ENCODE assay signal across 1 cellular context in the genomic region with DNA sequence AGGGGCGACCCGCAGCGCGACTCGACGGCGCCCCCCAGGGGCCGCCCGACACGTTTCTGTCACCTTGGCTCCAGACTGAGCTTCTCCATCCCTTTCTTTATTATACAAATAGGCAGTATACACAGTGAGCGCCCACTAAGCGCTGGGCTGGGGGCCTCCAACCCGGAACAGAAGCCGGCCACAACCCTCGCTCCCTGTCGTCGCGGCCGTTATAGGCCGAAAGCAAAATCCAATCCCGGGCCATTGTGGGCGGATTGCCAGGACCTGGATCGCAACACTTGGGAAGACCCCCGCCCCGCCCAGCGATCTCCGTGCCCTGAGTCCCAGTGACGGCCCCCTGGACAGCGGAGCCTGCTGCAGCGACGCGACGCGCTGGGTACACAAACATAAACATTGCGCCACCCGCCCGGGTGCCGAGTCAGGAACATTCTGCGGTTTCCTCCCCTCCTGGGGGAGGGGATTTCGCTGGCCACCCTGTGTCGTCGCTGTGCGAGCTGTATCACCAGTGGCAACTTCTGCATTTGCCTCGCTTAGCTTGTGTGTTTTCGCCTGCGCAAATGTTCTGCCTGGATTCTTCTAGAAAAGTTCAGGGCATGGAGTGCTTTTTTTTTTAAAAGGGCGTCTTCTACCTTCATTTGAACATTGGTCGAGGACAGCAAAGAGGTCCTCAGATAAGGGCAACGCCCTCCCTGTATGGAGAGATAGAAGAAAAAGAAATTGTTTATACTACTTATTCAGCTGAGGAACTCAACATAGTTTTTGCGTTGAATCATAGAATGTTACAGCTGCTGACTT.
TF ChIP-seq lines count a peak whose summit lies in the region.

No MANE protein-coding gene starts in this region.

TF ChIP-seq in HepG2, 621 proteins besides CTCF, POLR2A, EP300 and RAD21 (continued from another document and continues in another):
- TF ChIP-seq, protein P1, sequence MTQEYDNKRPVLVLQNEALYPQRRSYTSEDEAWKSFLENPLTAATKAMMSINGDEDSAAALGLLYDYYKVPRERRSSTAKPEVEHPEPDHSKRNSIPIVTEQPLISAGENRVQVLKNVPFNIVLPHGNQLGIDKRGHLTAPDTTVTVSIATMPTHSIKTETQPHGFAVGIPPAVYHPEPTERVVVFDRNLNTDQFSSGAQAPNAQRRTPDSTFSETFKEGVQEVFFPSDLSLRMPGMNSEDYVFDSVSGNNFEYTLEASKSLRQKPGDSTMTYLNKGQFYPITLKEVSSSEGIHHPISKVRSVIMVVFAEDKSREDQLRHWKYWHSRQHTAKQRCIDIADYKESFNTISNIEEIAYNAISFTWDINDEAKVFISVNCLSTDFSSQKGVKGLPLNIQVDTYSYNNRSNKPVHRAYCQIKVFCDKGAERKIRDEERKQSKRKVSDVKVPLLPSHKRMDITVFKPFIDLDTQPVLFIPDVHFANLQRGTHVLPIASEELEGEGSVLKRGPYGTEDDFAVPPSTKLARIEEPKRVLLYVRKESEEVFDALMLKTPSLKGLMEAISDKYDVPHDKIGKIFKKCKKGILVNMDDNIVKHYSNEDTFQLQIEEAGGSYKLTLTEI (CRISPR knock-in tag; conservative IDR thresholded peaks at IDR 0.05), result no peak
- TF ChIP-seq, protein P2, sequence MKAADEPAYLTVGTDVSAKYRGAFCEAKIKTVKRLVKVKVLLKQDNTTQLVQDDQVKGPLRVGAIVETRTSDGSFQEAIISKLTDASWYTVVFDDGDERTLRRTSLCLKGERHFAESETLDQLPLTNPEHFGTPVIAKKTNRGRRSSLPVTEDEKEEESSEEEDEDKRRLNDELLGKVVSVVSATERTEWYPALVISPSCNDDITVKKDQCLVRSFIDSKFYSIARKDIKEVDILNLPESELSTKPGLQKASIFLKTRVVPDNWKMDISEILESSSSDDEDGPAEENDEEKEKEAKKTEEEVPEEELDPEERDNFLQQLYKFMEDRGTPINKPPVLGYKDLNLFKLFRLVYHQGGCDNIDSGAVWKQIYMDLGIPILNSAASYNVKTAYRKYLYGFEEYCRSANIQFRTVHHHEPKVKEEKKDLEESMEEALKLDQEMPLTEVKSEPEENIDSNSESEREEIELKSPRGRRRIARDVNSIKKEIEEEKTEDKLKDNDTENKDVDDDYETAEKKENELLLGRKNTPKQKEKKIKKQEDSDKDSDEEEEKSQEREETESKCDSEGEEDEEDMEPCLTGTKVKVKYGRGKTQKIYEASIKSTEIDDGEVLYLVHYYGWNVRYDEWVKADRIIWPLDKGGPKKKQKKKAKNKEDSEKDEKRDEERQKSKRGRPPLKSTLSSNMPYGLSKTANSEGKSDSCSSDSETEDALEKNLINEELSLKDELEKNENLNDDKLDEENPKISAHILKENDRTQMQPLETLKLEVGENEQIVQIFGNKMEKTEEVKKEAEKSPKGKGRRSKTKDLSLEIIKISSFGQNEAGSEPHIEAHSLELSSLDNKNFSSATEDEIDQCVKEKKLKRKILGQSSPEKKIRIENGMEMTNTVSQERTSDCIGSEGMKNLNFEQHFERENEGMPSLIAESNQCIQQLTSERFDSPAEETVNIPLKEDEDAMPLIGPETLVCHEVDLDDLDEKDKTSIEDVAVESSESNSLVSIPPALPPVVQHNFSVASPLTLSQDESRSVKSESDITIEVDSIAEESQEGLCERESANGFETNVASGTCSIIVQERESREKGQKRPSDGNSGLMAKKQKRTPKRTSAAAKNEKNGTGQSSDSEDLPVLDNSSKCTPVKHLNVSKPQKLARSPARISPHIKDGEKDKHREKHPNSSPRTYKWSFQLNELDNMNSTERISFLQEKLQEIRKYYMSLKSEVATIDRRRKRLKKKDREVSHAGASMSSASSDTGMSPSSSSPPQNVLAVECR (CRISPR knock-in tag; IDR thresholded peaks at IDR 0.05; ENCODE audit: borderline replicate concordance), result peak; percentile 81; the same call in 1 of the 2 replicates
- TF ChIP-seq, protein P3, sequence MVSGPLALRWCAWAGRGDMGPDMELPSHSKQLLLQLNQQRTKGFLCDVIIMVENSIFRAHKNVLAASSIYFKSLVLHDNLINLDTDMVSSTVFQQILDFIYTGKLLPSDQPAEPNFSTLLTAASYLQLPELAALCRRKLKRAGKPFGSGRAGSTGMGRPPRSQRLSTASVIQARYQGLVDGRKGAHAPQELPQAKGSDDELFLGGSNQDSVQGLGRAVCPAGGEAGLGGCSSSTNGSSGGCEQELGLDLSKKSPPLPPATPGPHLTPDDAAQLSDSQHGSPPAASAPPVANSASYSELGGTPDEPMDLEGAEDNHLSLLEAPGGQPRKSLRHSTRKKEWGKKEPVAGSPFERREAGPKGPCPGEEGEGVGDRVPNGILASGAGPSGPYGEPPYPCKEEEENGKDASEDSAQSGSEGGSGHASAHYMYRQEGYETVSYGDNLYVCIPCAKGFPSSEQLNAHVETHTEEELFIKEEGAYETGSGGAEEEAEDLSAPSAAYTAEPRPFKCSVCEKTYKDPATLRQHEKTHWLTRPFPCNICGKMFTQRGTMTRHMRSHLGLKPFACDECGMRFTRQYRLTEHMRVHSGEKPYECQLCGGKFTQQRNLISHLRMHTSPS (CRISPR knock-in tag; IDR thresholded peaks at IDR 0.05; ENCODE audit: low read depth), result peak; percentile 79; the same call in 1 of the 2 replicates
- TF ChIP-seq ZBTB7A (CRISPR knock-in tag; IDR thresholded peaks at IDR 0.05), result peak; percentile 96
- TF ChIP-seq NR1H2 (CRISPR knock-in tag; IDR thresholded peaks at IDR 0.05; ENCODE audit: borderline replicate concordance, low read depth), result no peak
- TF ChIP-seq CHD2 (IDR thresholded peaks at IDR 0.05; ENCODE audit: low read depth, low read length), result peak; percentile 64; the same call in 1 of the 2 replicates
- TF ChIP-seq, protein P4, sequence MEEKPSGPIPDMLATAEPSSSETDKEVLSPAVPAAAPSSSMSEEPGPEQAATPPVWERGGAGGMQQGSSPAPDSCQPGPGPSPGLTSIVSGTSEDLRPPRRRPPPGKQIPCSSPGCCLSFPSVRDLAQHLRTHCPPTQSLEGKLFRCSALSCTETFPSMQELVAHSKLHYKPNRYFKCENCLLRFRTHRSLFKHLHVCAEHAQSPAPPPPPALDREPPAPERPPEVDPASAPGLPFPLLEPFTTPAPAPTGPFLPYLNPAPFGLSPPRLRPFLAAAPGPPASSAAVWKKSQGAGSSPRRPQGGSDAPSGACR (CRISPR knock-in tag; IDR thresholded peaks at IDR 0.05), result peak; percentile 85; the same call in 1 of the 2 replicates
- TF ChIP-seq, protein P5, sequence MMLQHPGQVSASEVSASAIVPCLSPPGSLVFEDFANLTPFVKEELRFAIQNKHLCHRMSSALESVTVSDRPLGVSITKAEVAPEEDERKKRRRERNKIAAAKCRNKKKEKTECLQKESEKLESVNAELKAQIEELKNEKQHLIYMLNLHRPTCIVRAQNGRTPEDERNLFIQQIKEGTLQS (CRISPR knock-in tag; IDR thresholded peaks at IDR 0.05), result peak; percentile 86
- peak; percentile 83 for TF ChIP-seq PPARG (CRISPR knock-in tag; conservative IDR thresholded peaks at IDR 0.05)
- peak; percentile 72 for TF ChIP-seq AGO1 (IDR thresholded peaks at IDR 0.05; ENCODE audit: low read depth, low read length, poor library complexity, severe bottlenecking)
- TF ChIP-seq, protein P6, sequence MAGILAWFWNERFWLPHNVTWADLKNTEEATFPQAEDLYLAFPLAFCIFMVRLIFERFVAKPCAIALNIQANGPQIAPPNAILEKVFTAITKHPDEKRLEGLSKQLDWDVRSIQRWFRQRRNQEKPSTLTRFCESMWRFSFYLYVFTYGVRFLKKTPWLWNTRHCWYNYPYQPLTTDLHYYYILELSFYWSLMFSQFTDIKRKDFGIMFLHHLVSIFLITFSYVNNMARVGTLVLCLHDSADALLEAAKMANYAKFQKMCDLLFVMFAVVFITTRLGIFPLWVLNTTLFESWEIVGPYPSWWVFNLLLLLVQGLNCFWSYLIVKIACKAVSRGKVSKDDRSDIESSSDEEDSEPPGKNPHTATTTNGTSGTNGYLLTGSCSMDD (CRISPR knock-in tag; IDR thresholded peaks at IDR 0.05), result no peak
- peak; percentile 78; the same call in 1 of the 2 replicates for TF ChIP-seq WIZ (CRISPR knock-in tag; IDR thresholded peaks at IDR 0.05)
- TF ChIP-seq GLI4 (CRISPR knock-in tag; IDR thresholded peaks at IDR 0.05; ENCODE audit: borderline replicate concordance), result no peak
- TF ChIP-seq EED (CRISPR knock-in tag; IDR thresholded peaks at IDR 0.05), result no peak; the same call in 1 of the 2 replicates
- TF ChIP-seq, protein P7, sequence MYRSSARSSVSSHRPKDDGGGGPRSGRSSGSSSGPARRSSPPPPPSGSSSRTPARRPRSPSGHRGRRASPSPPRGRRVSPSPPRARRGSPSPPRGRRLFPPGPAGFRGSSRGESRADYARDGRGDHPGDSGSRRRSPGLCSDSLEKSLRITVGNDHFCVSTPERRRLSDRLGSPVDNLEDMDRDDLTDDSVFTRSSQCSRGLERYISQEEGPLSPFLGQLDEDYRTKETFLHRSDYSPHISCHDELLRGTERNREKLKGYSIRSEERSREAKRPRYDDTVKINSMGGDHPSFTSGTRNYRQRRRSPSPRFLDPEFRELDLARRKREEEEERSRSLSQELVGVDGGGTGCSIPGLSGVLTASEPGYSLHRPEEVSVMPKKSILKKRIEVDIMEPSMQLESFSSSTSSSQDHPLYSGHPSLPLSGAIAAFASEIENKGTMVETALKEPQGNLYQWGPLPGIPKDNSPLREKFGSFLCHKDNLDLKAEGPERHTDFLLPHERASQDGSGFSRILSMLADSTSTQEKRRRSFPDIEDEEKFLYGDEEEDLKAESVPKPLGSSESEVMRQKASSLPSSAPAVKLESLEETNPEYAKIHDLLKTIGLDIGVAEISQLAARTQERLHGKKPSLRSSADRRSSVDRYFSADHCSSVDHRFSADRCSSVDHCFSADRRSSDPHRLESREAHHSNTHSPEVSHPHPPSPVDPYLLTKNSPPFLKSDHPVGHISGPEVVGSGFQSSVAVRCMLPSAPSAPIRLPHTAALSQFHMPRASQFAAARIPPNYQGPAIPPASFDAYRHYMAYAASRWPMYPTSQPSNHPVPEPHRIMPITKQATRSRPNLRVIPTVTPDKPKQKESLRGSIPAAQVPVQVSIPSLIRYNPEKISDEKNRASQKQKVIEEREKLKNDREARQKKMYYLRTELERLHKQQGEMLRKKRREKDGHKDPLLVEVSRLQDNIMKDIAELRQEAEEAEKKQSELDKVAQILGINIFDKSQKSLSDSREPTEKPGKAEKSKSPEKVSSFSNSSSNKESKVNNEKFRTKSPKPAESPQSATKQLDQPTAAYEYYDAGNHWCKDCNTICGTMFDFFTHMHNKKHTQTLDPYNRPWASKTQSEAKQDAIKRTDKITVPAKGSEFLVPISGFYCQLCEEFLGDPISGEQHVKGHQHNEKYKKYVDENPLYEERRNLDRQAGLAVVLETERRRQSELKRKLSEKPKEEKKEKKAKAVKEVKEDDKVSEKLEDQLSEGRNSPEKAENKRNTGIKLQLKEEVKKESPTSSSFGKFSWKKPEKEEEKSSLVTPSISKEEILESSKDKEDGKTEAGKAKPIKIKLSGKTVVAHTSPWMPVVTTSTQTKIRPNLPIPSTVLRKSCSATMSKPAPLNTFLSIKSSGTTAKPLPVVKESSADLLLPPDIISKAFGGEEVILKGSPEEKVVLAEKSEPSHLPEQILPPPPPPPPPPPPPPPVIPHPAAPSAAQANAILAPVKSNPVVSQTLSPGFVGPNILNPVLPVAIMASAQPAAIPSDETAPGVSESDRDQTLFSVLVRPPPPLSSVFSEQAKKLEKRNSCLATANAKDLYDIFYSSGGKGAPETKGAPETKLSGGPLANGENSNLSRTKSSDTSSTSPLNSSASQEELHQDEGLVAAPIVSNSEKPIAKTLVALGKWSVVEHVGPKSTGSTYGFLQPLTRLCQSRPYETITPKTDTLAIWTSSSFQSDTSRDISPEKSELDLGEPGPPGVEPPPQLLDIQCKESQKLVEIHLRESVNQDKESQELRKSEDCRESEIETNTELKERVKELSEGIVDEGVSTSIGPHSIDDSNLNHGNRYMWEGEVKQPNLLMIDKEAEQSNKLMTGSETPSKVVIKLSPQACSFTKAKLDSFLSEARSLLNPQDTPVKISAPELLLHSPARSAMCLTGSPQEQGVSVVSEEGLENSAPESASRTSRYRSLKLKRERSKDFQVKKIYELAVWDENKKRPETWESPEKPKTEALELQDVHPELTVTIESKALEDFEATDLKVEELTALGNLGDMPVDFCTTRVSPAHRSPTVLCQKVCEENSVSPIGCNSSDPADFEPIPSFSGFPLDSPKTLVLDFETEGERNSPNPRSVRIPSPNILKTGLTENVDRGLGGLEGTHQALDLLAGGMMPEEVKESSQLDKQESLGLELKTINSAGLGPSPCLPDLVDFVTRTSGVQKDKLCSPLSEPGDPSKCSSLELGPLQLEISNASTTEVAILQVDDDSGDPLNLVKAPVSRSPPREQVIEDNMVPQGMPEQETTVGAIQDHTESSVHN (CRISPR knock-in tag; IDR thresholded peaks at IDR 0.05), result no peak
- TF ChIP-seq, protein P8, sequence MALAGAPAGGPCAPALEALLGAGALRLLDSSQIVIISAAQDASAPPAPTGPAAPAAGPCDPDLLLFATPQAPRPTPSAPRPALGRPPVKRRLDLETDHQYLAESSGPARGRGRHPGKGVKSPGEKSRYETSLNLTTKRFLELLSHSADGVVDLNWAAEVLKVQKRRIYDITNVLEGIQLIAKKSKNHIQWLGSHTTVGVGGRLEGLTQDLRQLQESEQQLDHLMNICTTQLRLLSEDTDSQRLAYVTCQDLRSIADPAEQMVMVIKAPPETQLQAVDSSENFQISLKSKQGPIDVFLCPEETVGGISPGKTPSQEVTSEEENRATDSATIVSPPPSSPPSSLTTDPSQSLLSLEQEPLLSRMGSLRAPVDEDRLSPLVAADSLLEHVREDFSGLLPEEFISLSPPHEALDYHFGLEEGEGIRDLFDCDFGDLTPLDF (CRISPR knock-in tag; IDR thresholded peaks at IDR 0.05), result peak; percentile 78
- 0 out of 2 replicates have a peak, but pooled peaks have one; percentile 59 for TF ChIP-seq STAT5B (CRISPR knock-in tag; IDR thresholded peaks at IDR 0.05)
- TF ChIP-seq, protein P9, sequence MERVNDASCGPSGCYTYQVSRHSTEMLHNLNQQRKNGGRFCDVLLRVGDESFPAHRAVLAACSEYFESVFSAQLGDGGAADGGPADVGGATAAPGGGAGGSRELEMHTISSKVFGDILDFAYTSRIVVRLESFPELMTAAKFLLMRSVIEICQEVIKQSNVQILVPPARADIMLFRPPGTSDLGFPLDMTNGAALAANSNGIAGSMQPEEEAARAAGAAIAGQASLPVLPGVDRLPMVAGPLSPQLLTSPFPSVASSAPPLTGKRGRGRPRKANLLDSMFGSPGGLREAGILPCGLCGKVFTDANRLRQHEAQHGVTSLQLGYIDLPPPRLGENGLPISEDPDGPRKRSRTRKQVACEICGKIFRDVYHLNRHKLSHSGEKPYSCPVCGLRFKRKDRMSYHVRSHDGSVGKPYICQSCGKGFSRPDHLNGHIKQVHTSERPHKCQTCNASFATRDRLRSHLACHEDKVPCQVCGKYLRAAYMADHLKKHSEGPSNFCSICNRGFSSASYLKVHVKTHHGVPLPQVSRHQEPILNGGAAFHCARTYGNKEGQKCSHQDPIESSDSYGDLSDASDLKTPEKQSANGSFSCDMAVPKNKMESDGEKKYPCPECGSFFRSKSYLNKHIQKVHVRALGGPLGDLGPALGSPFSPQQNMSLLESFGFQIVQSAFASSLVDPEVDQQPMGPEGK (CRISPR knock-in tag; IDR thresholded peaks at IDR 0.05), result peak; percentile 98
- peak; percentile 77 for TF ChIP-seq BHLHE40 (IDR thresholded peaks at IDR 0.05; ENCODE audit: low read length)
- TF ChIP-seq HDAC2 (CRISPR knock-in tag; IDR thresholded peaks at IDR 0.05), result peak; percentile 92
- peak; percentile 68; the same call in 1 of the 2 replicates for TF ChIP-seq ZNF567 (CRISPR knock-in tag; IDR thresholded peaks at IDR 0.05; ENCODE audit: borderline replicate concordance)
- TF ChIP-seq DNMT3B (CRISPR knock-in tag; conservative IDR thresholded peaks at IDR 0.05), result peak; percentile 58
- TF ChIP-seq ZNF510 (CRISPR knock-in tag; IDR thresholded peaks at IDR 0.05; ENCODE audit: low read depth), result no peak
- peak; percentile 62; the same call in 1 of the 2 replicates for TF ChIP-seq TBX3 (IDR thresholded peaks at IDR 0.05; ENCODE audit: borderline replicate concordance)
- TF ChIP-seq ZNF256 (CRISPR knock-in tag; conservative IDR thresholded peaks at IDR 0.05), result peak; percentile 88; the same call in 1 of the 2 replicates
- TF ChIP-seq HNRNPH1 (optimal IDR thresholded peaks at IDR 0.05; ENCODE audit: low read depth, low read length), result no peak
- TF ChIP-seq PAX8 (CRISPR knock-in tag; IDR thresholded peaks at IDR 0.05; ENCODE audit: borderline replicate concordance), result no peak
- peak; percentile 57 for TF ChIP-seq STAG1 (CRISPR knock-in tag; IDR thresholded peaks at IDR 0.05)
- peak; percentile 64; the same call in 1 of the 2 replicates for TF ChIP-seq ESRRA (CRISPR knock-in tag; IDR thresholded peaks at IDR 0.05; ENCODE audit: low read depth)
